In the genomic region with DNA sequence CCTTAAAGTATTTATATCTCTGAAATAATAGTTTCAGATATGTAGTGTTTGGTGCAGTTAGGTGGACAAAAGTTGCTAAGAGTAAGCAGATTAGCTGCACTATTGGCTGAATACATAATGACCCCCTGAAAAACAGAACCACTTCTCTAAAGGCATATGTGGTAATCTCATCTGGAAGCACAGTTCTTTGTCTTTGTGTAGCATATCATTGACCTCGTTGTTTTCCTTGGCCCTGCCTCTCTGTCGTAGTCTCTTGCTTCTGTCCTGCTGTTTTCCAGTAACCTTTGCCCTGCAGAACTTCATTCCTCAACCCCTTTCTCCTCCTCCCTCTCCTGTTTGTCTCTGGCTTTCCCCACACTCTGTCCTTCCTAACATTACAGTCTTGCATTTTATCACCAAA, we compare ENCODE assay signal across 10 cellular contexts. TPM values are rescaled to one million over a fixed set of nuclear protein-coding genes. Genes with fewer than 3 reads are reported as not detected.
DNase-seq lines count a peak whose midpoint lies in the region; ATAC-seq and TF ChIP-seq lines count a peak whose summit lies in the region.
"Had no signal": no experiment of that assay in that cellular context is flagged by ENCODE, and none has a peak within 500 bp of the region (broad histone marks: within the 10 kb centered on the region; RNA-seq: fewer than 3 reads in every experiment).

No MANE protein-coding gene starts in this region.

- H3K27me3 Mint-ChIP-seq in activated T-cell treated with anti-CD3 and anti-CD28 coated beads, Interleukin-2, amount 50 U/mL, for 24 hours: peaks cover 57% of the 10 kb centered on the region

- H3K36me3 Mint-ChIP-seq in activated T-cell treated with anti-CD3 and anti-CD28 coated beads, Interleukin-2, amount 50 U/mL, for 24 hours (ENCODE audit: low read depth): no peaks in the 10 kb centered on the region
- H3K36me3 Mint-ChIP-seq: activated CD8-positive, alpha-beta memory T cell treated with anti-CD3 and anti-CD28 coated beads, Interleukin-2, amount 10 ng/mL, durations not matched to agents 7 days and 5 days had no signal

- no peak overlapping the region for H3K4me3 ChIP-seq in liver (ENCODE audit: low read depth in 1 of 3, low read length in 3 of 3)
- H3K4me3 ChIP-seq: gastroesophageal sphincter had no signal

- H3K4me1 Mint-ChIP-seq in activated T-cell treated with anti-CD3 and anti-CD28 coated beads, Interleukin-2, amount 50 U/mL, for 24 hours (ENCODE audit: low read depth): peaks cover 8% of the 10 kb centered on the region
- H3K4me1 Mint-ChIP-seq: activated CD8-positive, alpha-beta memory T cell treated with anti-CD3 and anti-CD28 coated beads, Interleukin-2, amount 10 ng/mL, durations not matched to agents 7 days and 5 days had no signal

- ATAC-seq in HG02623 (IDR thresholded peaks at IDR 0.05; ENCODE audit: unreplicated experiment): peak; percentile 25
- ATAC-seq: activated CD8-positive, alpha-beta memory T cell treated with anti-CD3 and anti-CD28 coated beads, Interleukin-2, amount 10 ng/mL, durations not matched to agents 7 days and 5 days; gastroesophageal sphincter had no signal

- 7% methylated on average over 2 of the region's 2 CpGs for WGBS in liver

- no peaks in the 10 kb centered on the region for H3K9me3 Mint-ChIP-seq in activated T-cell treated with anti-CD3 and anti-CD28 coated beads, Interleukin-2, amount 50 U/mL, for 24 hours

- peak; percentile 42 for DNase-seq in GF-D8 (lab: John Stamatoyannopoulos, UW)
- DNase-seq in RPMI8226: peak; percentile 48
- DNase-seq in cerebellar cortex (ENCODE audit: low spot score): no peak
- DNase-seq in activated CD4-positive, CD25-positive, alpha-beta regulatory T cell (lab: John Stamatoyannopoulos, UW): no peak
- DNase-seq in activated T-cell treated with anti-CD3 and anti-CD28 coated beads, Interleukin-2, amount 50 U/mL, for 24 hours: no peak
- no peak for DNase-seq in SHP77 (lab: John Stamatoyannopoulos, UW)
- DNase-seq: activated CD8-positive, alpha-beta memory T cell treated with anti-CD3 and anti-CD28 coated beads, Interleukin-2, amount 10 ng/mL, durations not matched to agents 7 days and 5 days had no signal

- no peaks in the 10 kb centered on the region for H3K9me3 ChIP-seq in liver (ENCODE audit: control insufficient read depth in 4 of 4, low read length in 3 of 4)
- H3K9me3 ChIP-seq: gastroesophageal sphincter had no signal

- no peak overlapping the region for H3K27ac Mint-ChIP-seq in activated T-cell treated with anti-CD3 and anti-CD28 coated beads, Interleukin-2, amount 50 U/mL, for 24 hours
- H3K27ac Mint-ChIP-seq: activated CD8-positive, alpha-beta memory T cell treated with anti-CD3 and anti-CD28 coated beads, Interleukin-2, amount 10 ng/mL, durations not matched to agents 7 days and 5 days had no signal

- no peaks in the 10 kb centered on the region for H3K27me3 ChIP-seq in liver (ENCODE audit: control insufficient read depth in 4 of 4, insufficient read depth in 4 of 4, low read length in 3 of 4)
- H3K27me3 ChIP-seq: gastroesophageal sphincter had no signal

- no peak overlapping the region for H3K9ac ChIP-seq in liver (ENCODE audit: low read depth in 1 of 2, low read length in 2 of 2)

- H3K27ac ChIP-seq in liver (ENCODE audit: low read depth in 1 of 2, low read length in 2 of 2): peak overlapping the region; percentile 46 to 50
- H3K27ac ChIP-seq: gastroesophageal sphincter had no signal

- H3K36me3 ChIP-seq in liver (ENCODE audit: control insufficient read depth in 4 of 4, insufficient read depth in 3 of 4, low read depth in 1 of 4, low read length in 3 of 4): no peaks in the 10 kb centered on the region
- H3K36me3 ChIP-seq: gastroesophageal sphincter had no signal

- no peak for TF ChIP-seq CTCF in liver (IDR thresholded peaks at IDR 0.05; ENCODE audit: low read depth, low read length, missing input control)

- peaks cover 3 to 20% (median 14%) of the 10 kb centered on the region in 4 donors for H3K4me1 ChIP-seq in liver (ENCODE audit: control insufficient read depth in 4 of 4, insufficient read depth in 4 of 4, low read length in 3 of 4)

- no peak overlapping the region for H3K4me3 Mint-ChIP-seq in activated T-cell treated with anti-CD3 and anti-CD28 coated beads, Interleukin-2, amount 50 U/mL, for 24 hours
- H3K4me3 Mint-ChIP-seq: activated CD8-positive, alpha-beta memory T cell treated with anti-CD3 and anti-CD28 coated beads, Interleukin-2, amount 10 ng/mL, durations not matched to agents 7 days and 5 days had no signal

- no peak for TF ChIP-seq RAD21 in liver (IDR thresholded peaks at IDR 0.05)

TF ChIP-seq in liver, 16 proteins besides CTCF, POLR2A, EP300 and RAD21:
- TF ChIP-seq EGR1 (IDR thresholded peaks at IDR 0.05; ENCODE audit: low read depth in 2 of 2): no peak
- TF ChIP-seq ZBTB33 (IDR thresholded peaks at IDR 0.05): no peak
- TF ChIP-seq GABPA (IDR thresholded peaks at IDR 0.05 in 1 of 2, conservative IDR thresholded peaks at IDR 0.05 in 1 of 2): no peak
- no peak for TF ChIP-seq FOXA2 (IDR thresholded peaks at IDR 0.05)
- TF ChIP-seq HNF4A (conservative IDR thresholded peaks at IDR 0.05): peak; percentile 20 to 65
- TF ChIP-seq HNF4G (IDR thresholded peaks at IDR 0.05): no peak
- peak; percentile 60 to 77 for TF ChIP-seq RXRA (IDR thresholded peaks at IDR 0.05)
- TF ChIP-seq YY1 (IDR thresholded peaks at IDR 0.05): peak; percentile 14
- TF ChIP-seq REST (IDR thresholded peaks at IDR 0.05): no peak
- TF ChIP-seq NR2F2 (IDR thresholded peaks at IDR 0.05): peak; percentile 64
- no peak for TF ChIP-seq TAF1 (conservative IDR thresholded peaks at IDR 0.05)
- no peak for TF ChIP-seq MAX (IDR thresholded peaks at IDR 0.05)
- peak; percentile 32 for TF ChIP-seq SP1 (IDR thresholded peaks at IDR 0.05)
- no peak for TF ChIP-seq ATF3 (IDR thresholded peaks at IDR 0.05)

RNA-seq across cellular contexts. Expression of gene JADE3, which starts 41.4 kb away (rescaled TPM):
- total RNA-seq in liver: 1 to 10 TPM; 6.1 to 9.0 TPM
- polyA plus RNA-seq in liver: 1 to 10 TPM; 2.6 to 4.4 TPM

Comparison
In these comparisons a context has a peak if more than half of its experiments do, and no peak if none do; other contexts are left out.
1. DNase-seq: peak in GF-D8 (single experiment) and RPMI8226 (single experiment); none in cerebellar cortex (single experiment), activated CD4-positive, CD25-positive, alpha-beta regulatory T cell (0 of 4), activated T-cell treated with anti-CD3 and anti-CD28 coated beads, Interleukin-2, amount 50 U/mL, for 24 hours (single experiment) and SHP77 (0 of 2).